16 cellular contexts compared by ENCODE assay signal in genomic region chr1:101013776-101014175, GRCh38. TPM values are rescaled to one million over a fixed set of nuclear protein-coding genes. Genes with fewer than 3 reads are reported as not detected.
DNase-seq lines count a peak whose midpoint lies in the region; ATAC-seq and TF ChIP-seq lines count a peak whose summit lies in the region.
"Had no signal": no experiment of that assay in that cellular context is flagged by ENCODE, and none has a peak within 500 bp of the region (broad histone marks: within the 10 kb centered on the region; RNA-seq: fewer than 3 reads in every experiment).

No MANE protein-coding gene starts in this region.

- CTCF ChIA-PET in CD8-positive, alpha-beta T cell (lab: Charles Lee), result interaction anchor here (0.7 to 2.2 kb wide), 3 partner anchors 39 to 275 kb away, joined by 3 to 5 read pairs (median 3); no protein-coding TSS in a partner anchor

- peaks cover 32% of the 10 kb centered on the region for H3K4me1 Mint-ChIP-seq in CD8-positive, alpha-beta T cell (ENCODE audit: low read depth)
- no peaks in the 10 kb centered on the region for H3K4me1 Mint-ChIP-seq in memory B cell
- H3K4me1 Mint-ChIP-seq in T-helper 2 cell treated with Interferon-gamma antibody and Interleukin-4, amounts not matched to agents 5 μg/mL and 100 μg/mL, for 36 hours (ENCODE audit: low read depth), result peaks cover 10% of the 10 kb centered on the region
- peaks cover 14% of the 10 kb centered on the region for H3K4me1 Mint-ChIP-seq in activated naive CD8-positive, alpha-beta T cell treated with anti-CD3 and anti-CD28 coated beads for 36 hours

- no peak for ATAC-seq in CD8-positive, alpha-beta T cell
- ATAC-seq in memory B cell (ENCODE audit: low read depth), result no peak

- no peaks in the 10 kb centered on the region for H3K9me3 Mint-ChIP-seq in CD8-positive, alpha-beta T cell
- no peaks in the 10 kb centered on the region for H3K9me3 Mint-ChIP-seq in memory B cell
- H3K9me3 Mint-ChIP-seq in T-helper 2 cell treated with Interferon-gamma antibody and Interleukin-4, amounts not matched to agents 5 μg/mL and 100 μg/mL, for 36 hours, result peaks cover 14% of the 10 kb centered on the region
- no peaks in the 10 kb centered on the region for H3K9me3 Mint-ChIP-seq in activated naive CD8-positive, alpha-beta T cell treated with anti-CD3 and anti-CD28 coated beads for 36 hours

- no peak for DNase-seq in CD8-positive, alpha-beta T cell
- DNase-seq in epithelial cell of esophagus (ENCODE audit: low read depth), result peak; percentile 64
- no peak for DNase-seq in memory B cell (ENCODE audit: low spot score in 2 of 2)
- no peak for DNase-seq in T-helper 2 cell treated with Interferon-gamma antibody and Interleukin-4, amounts not matched to agents 5 μg/mL and 100 μg/mL, for 36 hours (ENCODE audit: low spot score)
- no peak for DNase-seq in NCI-H1436 (lab: John Stamatoyannopoulos, UW)
- no peak for DNase-seq in activated naive CD8-positive, alpha-beta T cell treated with anti-CD3 and anti-CD28 coated beads for 36 hours
- DNase-seq: ACHN; Calu3; CD4-positive, CD25-positive, alpha-beta regulatory T cell; DMS 273 treated with DMSO at 0.1 percent for 48 hours; DMS79; EL; GM23248; H7 had no signal

- intact Hi-C loops in CD8-positive, alpha-beta T cell (cut with DNase I, micrococcal nuclease), result no loop called here

- no peaks in the 10 kb centered on the region for H3K27me3 ChIP-seq in CD8-positive, alpha-beta T cell (ENCODE audit: insufficient read depth, low read length)
- H3K27me3 ChIP-seq in HUES6 (ENCODE audit: control insufficient read depth, insufficient read depth, low read length), result no peaks in the 10 kb centered on the region
- H3K27me3 ChIP-seq: BLaER1 treated with 17β-estradiol and CSF1 and Interleukin-3, amounts not matched to agents 10 nM and 100 nM had no signal

- H3K36me3 ChIP-seq in CD8-positive, alpha-beta T cell (ENCODE audit: insufficient read depth, low read length), result no peaks in the 10 kb centered on the region
- H3K36me3 ChIP-seq in HUES6 (ENCODE audit: control insufficient read depth, insufficient read depth, low read length), result peaks cover 28% of the 10 kb centered on the region

- H3K4me3 Mint-ChIP-seq in CD8-positive, alpha-beta T cell, result no peak overlapping the region
- H3K4me3 Mint-ChIP-seq in memory B cell, result no peak overlapping the region
- H3K4me3 Mint-ChIP-seq in T-helper 2 cell treated with Interferon-gamma antibody and Interleukin-4, amounts not matched to agents 5 μg/mL and 100 μg/mL, for 36 hours, result no peak overlapping the region
- no peak overlapping the region for H3K4me3 Mint-ChIP-seq in activated naive CD8-positive, alpha-beta T cell treated with anti-CD3 and anti-CD28 coated beads for 36 hours

- peak overlapping the region; percentile 43 for H3K27ac Mint-ChIP-seq in CD8-positive, alpha-beta T cell
- peak overlapping the region; percentile 53 for H3K27ac Mint-ChIP-seq in memory B cell
- H3K27ac Mint-ChIP-seq in T-helper 2 cell treated with Interferon-gamma antibody and Interleukin-4, amounts not matched to agents 5 μg/mL and 100 μg/mL, for 36 hours, result no peak overlapping the region
- H3K27ac Mint-ChIP-seq in activated naive CD8-positive, alpha-beta T cell treated with anti-CD3 and anti-CD28 coated beads for 36 hours, result no peak overlapping the region
- H3K27ac Mint-ChIP-seq: CD4-positive, CD25-positive, alpha-beta regulatory T cell had no signal

- H3K9me3 ChIP-seq in CD8-positive, alpha-beta T cell (ENCODE audit: low read length), result no peaks in the 10 kb centered on the region
- no peaks in the 10 kb centered on the region for H3K9me3 ChIP-seq in HUES6 (ENCODE audit: control insufficient read depth, insufficient read depth, low read depth, low read length)

- H3K4me3 ChIP-seq in CD8-positive, alpha-beta T cell (ENCODE audit: low read depth, low read length), result no peak overlapping the region
- H3K4me3 ChIP-seq in HUES6 (ENCODE audit: low read depth, low read length) (no peak overlapping the region), epithelial cell of esophagus (ENCODE audit: low read length) (no peak overlapping the region)
- H3K4me3 ChIP-seq: BLaER1 treated with 17β-estradiol and CSF1 and Interleukin-3, amounts not matched to agents 10 nM and 100 nM; GM23248 had no signal

- H3K4me1 ChIP-seq in CD8-positive, alpha-beta T cell (ENCODE audit: insufficient read depth, low read length), result no peaks in the 10 kb centered on the region
- 0 out of 2 replicates have a peak, but pooled peaks cover 3% of the 10 kb centered on the region for H3K4me1 ChIP-seq in HUES6 (ENCODE audit: control insufficient read depth, insufficient read depth, low read length)
- H3K4me1 ChIP-seq: BLaER1 treated with 17β-estradiol and CSF1 and Interleukin-3, amounts not matched to agents 10 nM and 100 nM had no signal

- POLR2A ChIA-PET in CD8-positive, alpha-beta T cell (lab: Charles Lee), result interaction anchor here (0.8 to 1.3 kb wide), 5 partner anchors 12 to 225 kb away, joined by 3 to 5 read pairs (median 3); no protein-coding TSS in a partner anchor

- TF ChIP-seq CTCF in CD8-positive, alpha-beta T cell (IDR thresholded peaks at IDR 0.05), result no peak
- TF ChIP-seq CTCF in epithelial cell of esophagus (IDR thresholded peaks at IDR 0.05; ENCODE audit: insufficient read depth, low read depth, low read length, missing control alignments), result no peak

- H3K27me3 Mint-ChIP-seq in CD8-positive, alpha-beta T cell (ENCODE audit: low read depth), result no peaks in the 10 kb centered on the region
- no peaks in the 10 kb centered on the region for H3K27me3 Mint-ChIP-seq in memory B cell
- no peaks in the 10 kb centered on the region for H3K27me3 Mint-ChIP-seq in T-helper 2 cell treated with Interferon-gamma antibody and Interleukin-4, amounts not matched to agents 5 μg/mL and 100 μg/mL, for 36 hours (ENCODE audit: low read depth)
- no peaks in the 10 kb centered on the region for H3K27me3 Mint-ChIP-seq in activated naive CD8-positive, alpha-beta T cell treated with anti-CD3 and anti-CD28 coated beads for 36 hours
- H3K27me3 Mint-ChIP-seq: CD4-positive, CD25-positive, alpha-beta regulatory T cell had no signal

- no peak overlapping the region for H3K9ac ChIP-seq in HUES6 (ENCODE audit: low read length)
- H3K9ac ChIP-seq: BLaER1 treated with 17β-estradiol and CSF1 and Interleukin-3, amounts not matched to agents 10 nM and 100 nM; GM23248 had no signal

- no peak overlapping the region for H3K27ac ChIP-seq in CD8-positive, alpha-beta T cell (ENCODE audit: low read depth, low read length)
- H3K27ac ChIP-seq in HUES6 (ENCODE audit: low read depth, low read length), result 0 out of 2 replicates have a peak overlapping the region, but pooled peaks have one; percentile 8
- H3K27ac ChIP-seq: BLaER1 treated with 17β-estradiol and CSF1 and Interleukin-3, amounts not matched to agents 10 nM and 100 nM; GM23248 had no signal

- H3K36me3 Mint-ChIP-seq in CD8-positive, alpha-beta T cell, result peaks cover 67% of the 10 kb centered on the region
- peaks cover 35% of the 10 kb centered on the region for H3K36me3 Mint-ChIP-seq in memory B cell
- H3K36me3 Mint-ChIP-seq in T-helper 2 cell treated with Interferon-gamma antibody and Interleukin-4, amounts not matched to agents 5 μg/mL and 100 μg/mL, for 36 hours (ENCODE audit: low read depth), result peaks cover 75% of the 10 kb centered on the region
- peaks cover 69% of the 10 kb centered on the region for H3K36me3 Mint-ChIP-seq in activated naive CD8-positive, alpha-beta T cell treated with anti-CD3 and anti-CD28 coated beads for 36 hours

RNA-seq across cellular contexts. Expression of gene DPH5, which starts 11.8 kb away (rescaled TPM):
- total RNA-seq in CD8-positive, alpha-beta T cell, result 10 to 100 TPM; 32.1 to 40.7 TPM
- total RNA-seq in activated naive CD8-positive, alpha-beta T cell treated with anti-CD3 and anti-CD28 coated beads for 36 hours, result 10 to 100 TPM; 65.0 to 70.8 TPM

Comparison
In these comparisons a context has a peak if more than half of its experiments do, and no peak if none do; other contexts are left out.
1. H3K27ac Mint-ChIP-seq: peak in CD8-positive, alpha-beta T cell (single experiment) and memory B cell (single experiment); none in T-helper 2 cell treated with Interferon-gamma antibody and Interleukin-4, amounts not matched to agents 5 μg/mL and 100 μg/mL, for 36 hours (single experiment) and activated naive CD8-positive, alpha-beta T cell treated with anti-CD3 and anti-CD28 coated beads for 36 hours (single experiment).